In genomic region chr3:47016086-47016933, GRCh38 we compare ENCODE assay signal across 14 cellular contexts. TPM values are rescaled to one million over a fixed set of nuclear protein-coding genes. Genes with fewer than 3 reads are reported as not detected.
DNase-seq lines count a peak whose midpoint lies in the region; ATAC-seq, FAIRE-seq and TF ChIP-seq lines count a peak whose summit lies in the region.
"Had no signal": no experiment of that assay in that cellular context is flagged by ENCODE, and none has a peak within 500 bp of the region (broad histone marks: within the 10 kb centered on the region; RNA-seq: fewer than 3 reads in every experiment).

No MANE protein-coding gene starts in this region.

- H3K4me1 ChIP-seq in SJSA1 (replicated peaks) = peaks cover 29% of the 10 kb centered on the region
- peaks cover 0 to 4% of the 10 kb centered on the region in 2 donors for H3K4me1 ChIP-seq in small intestine (ENCODE audit: control insufficient read depth in 2 of 2, insufficient read depth in 1 of 2, low read depth in 1 of 2, low read length in 1 of 2)
- H3K4me1 ChIP-seq in tibial nerve = no peaks in the 10 kb centered on the region

- H3K9me3 ChIP-seq in SJSA1 (replicated peaks) (no peaks in the 10 kb centered on the region), small intestine (ENCODE audit: control insufficient read depth, low read depth) (no peaks in the 10 kb centered on the region), tibial nerve (no peaks in the 10 kb centered on the region)

- DNase-seq in activated CD8-positive, alpha-beta memory T cell treated with anti-CD3 and anti-CD28 coated beads for 24 hours = peak; percentile 28
- DNase-seq in activated CD8-positive, alpha-beta memory T cell treated with anti-CD3 and anti-CD28 coated beads, Interleukin-2, amount 50 U/mL, for 4 hours = no peak
- no peak for DNase-seq in SJSA1 (ENCODE audit: low read depth in 1 of 2, low spot score in 2 of 2)
- DNase-seq in epithelial cell of prostate (ENCODE audit: low read depth, low spot score) = no peak
- DNase-seq in small intestine = peak; percentile 86
- no peak for DNase-seq in tibial nerve (ENCODE audit: low spot score in 2 of 2)
- DNase-seq in GM19238 (ENCODE audit: insufficient read length, low spot score) = no peak
- DNase-seq: amygdala, hippocampal formation, NCI-H526 treated with DMSO at 0.1 percent for 48 hours, SHP77 treated with DMSO at 0.1 percent for 48 hours, trophoblast cell had no signal

- H3K27me3 ChIP-seq in SJSA1 (replicated peaks) (no peaks in the 10 kb centered on the region), small intestine (ENCODE audit: control insufficient read depth in 2 of 2, insufficient read depth in 2 of 2, low read length in 2 of 2) (no peaks in the 10 kb centered on the region), tibial nerve (no peaks in the 10 kb centered on the region)

- H3K27ac ChIP-seq in SJSA1 = peak overlapping the region; percentile 18; the same call in 1 of the 2 replicates
- peak overlapping the region; percentile 38 for H3K27ac ChIP-seq in epithelial cell of prostate
- peak overlapping the region in 1 of 2 donors; percentile 57 for H3K27ac ChIP-seq in small intestine (ENCODE audit: low read depth in 1 of 2, low read length in 1 of 2)
- H3K27ac ChIP-seq in tibial nerve = no peak overlapping the region

- H3K36me3 ChIP-seq in SJSA1 = peaks cover 55% of the 10 kb centered on the region
- peaks cover 3 to 8% of the 10 kb centered on the region in 2 donors for H3K36me3 ChIP-seq in small intestine (ENCODE audit: control insufficient read depth in 2 of 2, insufficient read depth in 2 of 2, low read length in 2 of 2)
- H3K36me3 ChIP-seq in tibial nerve = peaks cover 0 to 74% (median 0%) of the 10 kb centered on the region in 3 donors

- H3K4me3 ChIP-seq in SJSA1 (no peak overlapping the region), small intestine (ENCODE audit: low read depth in 1 of 2, low read length in 2 of 2) (no peak overlapping the region), tibial nerve (no peak overlapping the region)

- TF ChIP-seq CTCF in tibial nerve (IDR thresholded peaks at IDR 0.05) = no peak

- no peak for TF ChIP-seq POLR2A in tibial nerve (IDR thresholded peaks at IDR 0.05)

- FAIRE-seq in small intestine (lab: Jason Lieb, UNC) = no peak
- FAIRE-seq: endometrium had no signal

- no peak for TF ChIP-seq EP300 in tibial nerve (IDR thresholded peaks at IDR 0.05)

- WGBS in small intestine, 3 donors = 80 to 83% (median 82%) methylated on average over 4 of the region's 4 CpGs
- WGBS in tibial nerve, 2 donors = 91% methylated on average over 4 of the region's 4 CpGs

- no peak for ATAC-seq in HG03457 (IDR thresholded peaks at IDR 0.05; ENCODE audit: unreplicated experiment)

RNA-seq across cellular contexts. Expression of gene NBEAL2, which starts 36.8 kb away (rescaled TPM):
- 0.53 and 2.0 TPM in 2 replicates for total RNA-seq in SJSA1 (2014; rRNA removed; shearing (Covaris generic))
- polyA plus RNA-seq in small intestine = 10 to 100 TPM; 32.7 to 55.9 (median 50.5) TPM
- total RNA-seq in tibial nerve = 10 to 100 TPM; 25.3 to 92.1 (median 26.6) TPM

RNA-seq across cellular contexts. Expression of gene CCDC12, which starts 39.8 kb away (rescaled TPM):
- total RNA-seq in SJSA1 (2014; rRNA removed; shearing (Covaris generic)) = 27.0 and 45.5 TPM in 2 replicates
- 10 to 100 TPM; 73.3 to 84.5 (median 78.6) TPM for polyA plus RNA-seq in small intestine
- 10 to 100 TPM; 36.9 to 59.4 (median 50.2) TPM for total RNA-seq in tibial nerve

Comparison
In these comparisons a context has a peak if more than half of its experiments do, and no peak if none do; other contexts are left out.
1. DNase-seq: peak in activated CD8-positive, alpha-beta memory T cell treated with anti-CD3 and anti-CD28 coated beads for 24 hours (single experiment) and small intestine (single experiment); none in activated CD8-positive, alpha-beta memory T cell treated with anti-CD3 and anti-CD28 coated beads, Interleukin-2, amount 50 U/mL, for 4 hours (single experiment), SJSA1 (0 of 2), epithelial cell of prostate (single experiment), tibial nerve (0 of 2) and GM19238 (single experiment).
2. H3K27ac ChIP-seq: peak in SJSA1 (single experiment) and epithelial cell of prostate (single experiment); none in tibial nerve (0 of 4).